1 cellular context compared by ENCODE assay signal in genomic region chrX:23931149-23931604, GRCh38.
TF ChIP-seq lines count a peak whose summit lies in the region.

No MANE protein-coding gene starts in this region.

TF ChIP-seq in HEK293, 187 proteins besides CTCF, POLR2A, EP300 and RAD21 (continued from another document):
- TF ChIP-seq ZNF10 (tag by site-specific recombination; IDR thresholded peaks at IDR 0.05): no peak
- TF ChIP-seq MEIS1 (CRISPR knock-in tag; IDR thresholded peaks at IDR 0.05; ENCODE audit: borderline replicate concordance): peak; percentile 53; the same call in 1 of the 2 replicates
- TF ChIP-seq, protein P1, sequence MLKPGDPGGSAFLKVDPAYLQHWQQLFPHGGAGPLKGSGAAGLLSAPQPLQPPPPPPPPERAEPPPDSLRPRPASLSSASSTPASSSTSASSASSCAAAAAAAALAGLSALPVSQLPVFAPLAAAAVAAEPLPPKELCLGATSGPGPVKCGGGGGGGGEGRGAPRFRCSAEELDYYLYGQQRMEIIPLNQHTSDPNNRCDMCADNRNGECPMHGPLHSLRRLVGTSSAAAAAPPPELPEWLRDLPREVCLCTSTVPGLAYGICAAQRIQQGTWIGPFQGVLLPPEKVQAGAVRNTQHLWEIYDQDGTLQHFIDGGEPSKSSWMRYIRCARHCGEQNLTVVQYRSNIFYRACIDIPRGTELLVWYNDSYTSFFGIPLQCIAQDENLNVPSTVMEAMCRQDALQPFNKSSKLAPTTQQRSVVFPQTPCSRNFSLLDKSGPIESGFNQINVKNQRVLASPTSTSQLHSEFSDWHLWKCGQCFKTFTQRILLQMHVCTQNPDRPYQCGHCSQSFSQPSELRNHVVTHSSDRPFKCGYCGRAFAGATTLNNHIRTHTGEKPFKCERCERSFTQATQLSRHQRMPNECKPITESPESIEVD (tag by site-specific recombination; IDR thresholded peaks at IDR 0.05): peak; percentile 92
- TF ChIP-seq TRIM28 (IDR thresholded peaks at IDR 0.05; ENCODE audit: borderline replicate concordance, low read length): peak; percentile 83
- no peak for TF ChIP-seq YY2 (tag by site-specific recombination; IDR thresholded peaks at IDR 0.05)
- peak; percentile 71 for TF ChIP-seq FEZF1 (tag by site-specific recombination; IDR thresholded peaks at IDR 0.05)
- TF ChIP-seq, protein P2, sequence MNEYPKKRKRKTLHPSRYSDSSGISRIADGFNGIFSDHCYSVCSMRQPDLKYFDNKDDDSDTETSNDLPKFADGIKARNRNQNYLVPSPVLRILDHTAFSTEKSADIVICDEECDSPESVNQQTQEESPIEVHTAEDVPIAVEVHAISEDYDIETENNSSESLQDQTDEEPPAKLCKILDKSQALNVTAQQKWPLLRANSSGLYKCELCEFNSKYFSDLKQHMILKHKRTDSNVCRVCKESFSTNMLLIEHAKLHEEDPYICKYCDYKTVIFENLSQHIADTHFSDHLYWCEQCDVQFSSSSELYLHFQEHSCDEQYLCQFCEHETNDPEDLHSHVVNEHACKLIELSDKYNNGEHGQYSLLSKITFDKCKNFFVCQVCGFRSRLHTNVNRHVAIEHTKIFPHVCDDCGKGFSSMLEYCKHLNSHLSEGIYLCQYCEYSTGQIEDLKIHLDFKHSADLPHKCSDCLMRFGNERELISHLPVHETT (tag by site-specific recombination; IDR thresholded peaks at IDR 0.05): no peak
- peak; percentile 86; the same call in 1 of the 2 replicates for TF ChIP-seq HOXD13 (CRISPR knock-in tag; IDR thresholded peaks at IDR 0.05; ENCODE audit: borderline replicate concordance)
- TF ChIP-seq, protein P3, sequence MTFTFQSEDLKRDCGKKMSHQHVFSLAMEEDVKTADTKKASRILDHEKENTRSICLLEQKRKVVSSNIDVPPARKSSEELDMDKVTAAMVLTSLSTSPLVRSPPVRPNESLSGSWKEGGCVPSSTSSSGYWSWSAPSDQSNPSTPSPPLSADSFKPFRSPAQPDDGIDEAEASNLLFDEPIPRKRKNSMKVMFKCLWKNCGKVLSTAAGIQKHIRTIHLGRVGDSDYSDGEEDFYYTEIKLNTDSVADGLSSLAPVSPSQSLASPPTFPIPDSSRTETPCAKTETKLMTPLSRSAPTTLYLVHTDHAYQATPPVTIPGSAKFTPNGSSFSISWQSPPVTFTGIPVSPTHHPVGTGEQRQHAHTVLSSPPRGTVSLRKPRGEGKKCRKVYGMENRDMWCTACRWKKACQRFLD (tag by site-specific recombination; IDR thresholded peaks at IDR 0.05): no peak
- TF ChIP-seq ZNF223 (tag by site-specific recombination; IDR thresholded peaks at IDR 0.05): no peak
- TF ChIP-seq TCF7L2 (IDR thresholded peaks at IDR 0.05; ENCODE audit: borderline replicate concordance, low read depth, low read length): peak; percentile 62; the same call in 1 of the 2 replicates
- peak; percentile 64; the same call in 1 of the 2 replicates for TF ChIP-seq TSHZ1 (tag by site-specific recombination; IDR thresholded peaks at IDR 0.05; ENCODE audit: borderline replicate concordance)
TF ChIP-seq in HEK293: peak in this region for 11.
